Comparison of ENCODE assay signal across 1 cellular context in the genomic region with DNA sequence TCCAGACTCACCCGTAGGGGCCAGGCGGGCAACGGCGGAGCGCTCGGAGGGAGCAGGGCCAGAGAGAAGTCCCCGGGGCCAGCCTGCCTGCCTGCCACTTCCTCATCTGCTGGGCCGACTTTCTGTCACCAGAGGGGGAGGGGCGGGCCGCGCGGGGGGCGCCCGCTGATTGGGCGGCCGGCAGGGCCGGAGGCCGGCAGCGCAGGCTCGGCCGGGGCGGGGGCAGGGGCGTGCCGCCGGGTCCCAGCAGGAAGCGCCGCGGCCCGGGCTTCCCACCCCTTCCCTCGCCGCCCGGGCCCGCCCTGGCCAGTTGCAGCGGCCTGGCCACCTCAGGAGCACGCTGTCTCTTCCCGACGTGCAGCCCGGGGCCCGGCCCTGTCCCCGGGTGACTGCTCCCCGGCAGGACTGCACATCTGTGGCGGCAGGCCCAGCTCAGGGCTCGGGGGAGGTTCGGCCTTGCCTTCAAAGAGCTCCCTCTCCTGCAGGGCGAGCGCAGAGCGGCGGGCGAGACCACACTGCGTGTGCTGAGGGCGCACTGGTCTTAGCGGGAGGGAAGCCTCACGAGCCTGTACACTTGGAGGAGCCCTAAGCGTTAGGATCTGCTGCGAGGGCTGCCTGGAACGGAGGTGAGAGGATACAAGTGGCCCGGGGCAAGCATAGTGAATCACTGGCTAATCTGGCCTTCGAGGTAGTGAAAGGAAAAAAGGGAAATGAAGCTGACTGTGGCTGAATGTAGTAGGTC.
A peak's percentile ranks its signal among the peaks of the same experiment; 100 is the strongest.
TF ChIP-seq lines count a peak whose summit lies in the region.

ELOVL1 (minus strand) TSS at position 108 of the 742 bp plus-strand sequence. CDS start 2,402 bp downstream, outside the sequence.

TF ChIP-seq in HepG2, 621 proteins besides CTCF, POLR2A, EP300 and RAD21 (continued from another document and continues in another):
- TF ChIP-seq, protein P1, sequence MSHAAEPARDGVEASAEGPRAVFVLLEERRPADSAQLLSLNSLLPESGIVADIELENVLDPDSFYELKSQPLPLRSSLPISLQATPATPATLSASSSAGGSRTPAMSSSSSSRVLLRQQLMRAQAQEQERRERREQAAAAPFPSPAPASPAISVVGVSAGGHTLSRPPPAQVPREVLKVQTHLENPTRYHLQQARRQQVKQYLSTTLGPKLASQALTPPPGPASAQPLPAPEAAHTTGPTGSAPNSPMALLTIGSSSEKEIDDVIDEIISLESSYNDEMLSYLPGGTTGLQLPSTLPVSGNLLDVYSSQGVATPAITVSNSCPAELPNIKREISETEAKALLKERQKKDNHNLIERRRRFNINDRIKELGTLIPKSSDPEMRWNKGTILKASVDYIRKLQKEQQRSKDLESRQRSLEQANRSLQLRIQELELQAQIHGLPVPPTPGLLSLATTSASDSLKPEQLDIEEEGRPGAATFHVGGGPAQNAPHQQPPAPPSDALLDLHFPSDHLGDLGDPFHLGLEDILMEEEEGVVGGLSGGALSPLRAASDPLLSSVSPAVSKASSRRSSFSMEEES (CRISPR knock-in tag; IDR thresholded peaks at IDR 0.05): peak; percentile 58; the same call in 1 of the 2 replicates
- no peak for TF ChIP-seq ZNF468 (CRISPR knock-in tag; IDR thresholded peaks at IDR 0.05)
- peak; percentile 80; the same call in 1 of the 2 replicates for TF ChIP-seq ZNF766 (CRISPR knock-in tag; IDR thresholded peaks at IDR 0.05; ENCODE audit: borderline replicate concordance)
- peak; percentile 65 for TF ChIP-seq HNRNPLL (IDR thresholded peaks at IDR 0.05; ENCODE audit: low read depth, low read length, poor library complexity, severe bottlenecking)
- TF ChIP-seq ZNF543 (CRISPR knock-in tag; IDR thresholded peaks at IDR 0.05): no peak
- 0 out of 2 replicates have a peak, but pooled peaks have one; percentile 56 for TF ChIP-seq ZNF720 (CRISPR knock-in tag; IDR thresholded peaks at IDR 0.05)
- peak; percentile 87; the same call in 1 of the 2 replicates for TF ChIP-seq ZNF253 (CRISPR knock-in tag; IDR thresholded peaks at IDR 0.05; ENCODE audit: borderline replicate concordance)
- TF ChIP-seq, protein P2, sequence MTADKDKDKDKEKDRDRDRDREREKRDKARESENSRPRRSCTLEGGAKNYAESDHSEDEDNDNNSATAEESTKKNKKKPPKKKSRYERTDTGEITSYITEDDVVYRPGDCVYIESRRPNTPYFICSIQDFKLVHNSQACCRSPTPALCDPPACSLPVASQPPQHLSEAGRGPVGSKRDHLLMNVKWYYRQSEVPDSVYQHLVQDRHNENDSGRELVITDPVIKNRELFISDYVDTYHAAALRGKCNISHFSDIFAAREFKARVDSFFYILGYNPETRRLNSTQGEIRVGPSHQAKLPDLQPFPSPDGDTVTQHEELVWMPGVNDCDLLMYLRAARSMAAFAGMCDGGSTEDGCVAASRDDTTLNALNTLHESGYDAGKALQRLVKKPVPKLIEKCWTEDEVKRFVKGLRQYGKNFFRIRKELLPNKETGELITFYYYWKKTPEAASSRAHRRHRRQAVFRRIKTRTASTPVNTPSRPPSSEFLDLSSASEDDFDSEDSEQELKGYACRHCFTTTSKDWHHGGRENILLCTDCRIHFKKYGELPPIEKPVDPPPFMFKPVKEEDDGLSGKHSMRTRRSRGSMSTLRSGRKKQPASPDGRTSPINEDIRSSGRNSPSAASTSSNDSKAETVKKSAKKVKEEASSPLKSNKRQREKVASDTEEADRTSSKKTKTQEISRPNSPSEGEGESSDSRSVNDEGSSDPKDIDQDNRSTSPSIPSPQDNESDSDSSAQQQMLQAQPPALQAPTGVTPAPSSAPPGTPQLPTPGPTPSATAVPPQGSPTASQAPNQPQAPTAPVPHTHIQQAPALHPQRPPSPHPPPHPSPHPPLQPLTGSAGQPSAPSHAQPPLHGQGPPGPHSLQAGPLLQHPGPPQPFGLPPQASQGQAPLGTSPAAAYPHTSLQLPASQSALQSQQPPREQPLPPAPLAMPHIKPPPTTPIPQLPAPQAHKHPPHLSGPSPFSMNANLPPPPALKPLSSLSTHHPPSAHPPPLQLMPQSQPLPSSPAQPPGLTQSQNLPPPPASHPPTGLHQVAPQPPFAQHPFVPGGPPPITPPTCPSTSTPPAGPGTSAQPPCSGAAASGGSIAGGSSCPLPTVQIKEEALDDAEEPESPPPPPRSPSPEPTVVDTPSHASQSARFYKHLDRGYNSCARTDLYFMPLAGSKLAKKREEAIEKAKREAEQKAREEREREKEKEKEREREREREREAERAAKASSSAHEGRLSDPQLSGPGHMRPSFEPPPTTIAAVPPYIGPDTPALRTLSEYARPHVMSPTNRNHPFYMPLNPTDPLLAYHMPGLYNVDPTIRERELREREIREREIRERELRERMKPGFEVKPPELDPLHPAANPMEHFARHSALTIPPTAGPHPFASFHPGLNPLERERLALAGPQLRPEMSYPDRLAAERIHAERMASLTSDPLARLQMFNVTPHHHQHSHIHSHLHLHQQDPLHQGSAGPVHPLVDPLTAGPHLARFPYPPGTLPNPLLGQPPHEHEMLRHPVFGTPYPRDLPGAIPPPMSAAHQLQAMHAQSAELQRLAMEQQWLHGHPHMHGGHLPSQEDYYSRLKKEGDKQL (CRISPR knock-in tag; IDR thresholded peaks at IDR 0.05; ENCODE audit: low read depth): 0 out of 2 replicates have a peak, but pooled peaks have one; percentile 17
- TF ChIP-seq ZNF878 (CRISPR knock-in tag; IDR thresholded peaks at IDR 0.05): no peak
- peak; percentile 91 for TF ChIP-seq HIVEP1 (CRISPR knock-in tag; IDR thresholded peaks at IDR 0.05)
- peak; percentile 56; the same call in 1 of the 2 replicates for TF ChIP-seq SOX5 (CRISPR knock-in tag; IDR thresholded peaks at IDR 0.05; ENCODE audit: borderline replicate concordance)
- peak; percentile 31; the same call in 1 of the 2 replicates for TF ChIP-seq ZNF839 (CRISPR knock-in tag; IDR thresholded peaks at IDR 0.05; ENCODE audit: borderline replicate concordance)
- peak; percentile 98 for TF ChIP-seq ZNF33B (CRISPR knock-in tag; IDR thresholded peaks at IDR 0.05)
- 0 out of 4 replicates have a peak, but pooled peaks of 1 of the 2 experiments have one; percentile 14 for TF ChIP-seq NR2F1 (CRISPR knock-in tag; IDR thresholded peaks at IDR 0.05)
- 0 out of 2 replicates have a peak, but pooled peaks have one; percentile 81 for TF ChIP-seq GPN1 (CRISPR knock-in tag; IDR thresholded peaks at IDR 0.05; ENCODE audit: borderline replicate concordance)
- no peak for TF ChIP-seq NCOA5 (CRISPR knock-in tag; IDR thresholded peaks at IDR 0.05)
- TF ChIP-seq CBX1 (IDR thresholded peaks at IDR 0.05; ENCODE audit: low read depth): no peak
- TF ChIP-seq SP4 (CRISPR knock-in tag; IDR thresholded peaks at IDR 0.05): peak; percentile 58
- TF ChIP-seq HCFC1 (IDR thresholded peaks at IDR 0.05; ENCODE audit: low read depth, low read length): 0 out of 2 replicates have a peak, but pooled peaks have one; percentile 22
- TF ChIP-seq ZNF687 (CRISPR knock-in tag; IDR thresholded peaks at IDR 0.05): peak; percentile 98
- no peak; the same call in 1 of the 2 replicates for TF ChIP-seq ZNF678 (CRISPR knock-in tag; IDR thresholded peaks at IDR 0.05)
- 0 out of 2 replicates have a peak, but pooled peaks have one; percentile 55 for TF ChIP-seq TOE1 (CRISPR knock-in tag; IDR thresholded peaks at IDR 0.05)
- peak; percentile 90 for TF ChIP-seq ZNF777 (CRISPR knock-in tag; IDR thresholded peaks at IDR 0.05)
- no peak; the same call in 1 of the 2 replicates for TF ChIP-seq POGK (CRISPR knock-in tag; conservative IDR thresholded peaks at IDR 0.05)
- TF ChIP-seq, protein P3, sequence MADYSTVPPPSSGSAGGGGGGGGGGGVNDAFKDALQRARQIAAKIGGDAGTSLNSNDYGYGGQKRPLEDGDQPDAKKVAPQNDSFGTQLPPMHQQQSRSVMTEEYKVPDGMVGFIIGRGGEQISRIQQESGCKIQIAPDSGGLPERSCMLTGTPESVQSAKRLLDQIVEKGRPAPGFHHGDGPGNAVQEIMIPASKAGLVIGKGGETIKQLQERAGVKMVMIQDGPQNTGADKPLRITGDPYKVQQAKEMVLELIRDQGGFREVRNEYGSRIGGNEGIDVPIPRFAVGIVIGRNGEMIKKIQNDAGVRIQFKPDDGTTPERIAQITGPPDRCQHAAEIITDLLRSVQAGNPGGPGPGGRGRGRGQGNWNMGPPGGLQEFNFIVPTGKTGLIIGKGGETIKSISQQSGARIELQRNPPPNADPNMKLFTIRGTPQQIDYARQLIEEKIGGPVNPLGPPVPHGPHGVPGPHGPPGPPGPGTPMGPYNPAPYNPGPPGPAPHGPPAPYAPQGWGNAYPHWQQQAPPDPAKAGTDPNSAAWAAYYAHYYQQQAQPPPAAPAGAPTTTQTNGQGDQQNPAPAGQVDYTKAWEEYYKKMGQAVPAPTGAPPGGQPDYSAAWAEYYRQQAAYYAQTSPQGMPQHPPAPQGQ (CRISPR knock-in tag; IDR thresholded peaks at IDR 0.05; ENCODE audit: borderline replicate concordance): no peak
- no peak for TF ChIP-seq CCAR2 (optimal IDR thresholded peaks at IDR 0.05; ENCODE audit: low read depth, low read length)
- 0 out of 2 replicates have a peak, but pooled peaks have one; percentile 11 for TF ChIP-seq SIN3B (IDR thresholded peaks at IDR 0.05; ENCODE audit: low read length)
- TF ChIP-seq ZNF263 (CRISPR knock-in tag; IDR thresholded peaks at IDR 0.05): peak; percentile 67
- peak; percentile 83 for TF ChIP-seq TAF1 (CRISPR knock-in tag; IDR thresholded peaks at IDR 0.05)
- TF ChIP-seq FOSL2 (CRISPR knock-in tag; IDR thresholded peaks at IDR 0.05): 0 out of 2 replicates have a peak, but pooled peaks have one; percentile 28
- peak; percentile 78; the same call in 1 of the 2 replicates for TF ChIP-seq IRF9 (CRISPR knock-in tag; IDR thresholded peaks at IDR 0.05; ENCODE audit: borderline replicate concordance)
- TF ChIP-seq ZNF770 (CRISPR knock-in tag; IDR thresholded peaks at IDR 0.05): peak; percentile 54; the same call in 1 of the 2 replicates
